23 cellular contexts compared by ENCODE assay signal in genomic region chr14:105627701-105628100, GRCh38.
"Had no signal": no experiment of that assay in that cellular context is flagged by ENCODE, and none has a peak within 500 bp of the region (broad histone marks: within the 10 kb centered on the region; RNA-seq: fewer than 3 reads in every experiment).

No MANE protein-coding gene starts in this region.

- DNase-seq: activated CD4-positive, alpha-beta T cell treated with anti-CD3 and anti-CD28 coated beads for 48 hours; activated CD4-positive, alpha-beta T cell treated with anti-CD3 and anti-CD28 coated beads, Interleukin-2, amount 50 U/mL, for 48 hours; activated CD8-positive, alpha-beta memory T cell treated with anti-CD3 and anti-CD28 coated beads, Interleukin-2, amount 10 ng/mL, durations not matched to agents 7 days and 5 days; activated gamma-delta T cell; activated naive CD4-positive, alpha-beta T cell treated with anti-CD3 and anti-CD28 coated beads for 36 hours; activated T-cell treated with anti-CD3 and anti-CD28 coated beads, Interleukin-2, amount 50 U/mL, for 24 hours; adrenal gland; anterior cingulate cortex; KG1; NCI-H1092; NCI-H2029; NCI-H2107; NCI-H2171 treated with DMSO at 0.1 percent for 48 hours; NCI-H226; NCI-H526; NCI-H774; SHP77 had no signal

- H3K4me1 ChIP-seq: adrenal gland, Peyer's patch, SJSA1 had no signal

- H3K27ac ChIP-seq: adrenal gland, Peyer's patch, RWPE1, SJSA1 had no signal

- H3K4me3 ChIP-seq: adrenal gland, Peyer's patch, SJSA1 had no signal

- H3K4me3 Mint-ChIP-seq: activated CD8-positive, alpha-beta memory T cell treated with anti-CD3 and anti-CD28 coated beads, Interleukin-2, amount 10 ng/mL, durations not matched to agents 7 days and 5 days; activated naive CD4-positive, alpha-beta T cell treated with anti-CD3 and anti-CD28 coated beads for 36 hours; activated naive CD8-positive, alpha-beta T cell; activated T-cell treated with anti-CD3 and anti-CD28 coated beads, Interleukin-2, amount 50 U/mL, for 24 hours; activated T-helper 1 cell treated with anti-CD3 and anti-CD28 coated beads, Interleukin-12 subunit alpha, Interleukin-12 subunit beta, Interleukin-2, Interleukin-4 antibody, amounts not matched to agents 30 ng/mL and 10 ng/mL and 1 ng/mL, durations not matched to agents 14 hours and 24 hours and 36 hours; T-helper 1 cell treated with Interleukin-12 subunit alpha and Interleukin-12 subunit beta and Interleukin-4 antibody, amounts not matched to agents 30 μg/mL and 1 μg/mL, for 36 hours had no signal

- H3K27me3 ChIP-seq: adrenal gland, Peyer's patch, SJSA1 had no signal

- H3K36me3 ChIP-seq: adrenal gland, Peyer's patch, SJSA1 had no signal

- H3K9me3 ChIP-seq: adrenal gland, Peyer's patch, SJSA1 had no signal

- H3K27ac Mint-ChIP-seq: activated CD8-positive, alpha-beta memory T cell treated with anti-CD3 and anti-CD28 coated beads, Interleukin-2, amount 10 ng/mL, durations not matched to agents 7 days and 5 days; activated naive CD4-positive, alpha-beta T cell treated with anti-CD3 and anti-CD28 coated beads for 36 hours; activated naive CD8-positive, alpha-beta T cell; activated T-cell treated with anti-CD3 and anti-CD28 coated beads, Interleukin-2, amount 50 U/mL, for 24 hours; activated T-helper 1 cell treated with anti-CD3 and anti-CD28 coated beads, Interleukin-12 subunit alpha, Interleukin-12 subunit beta, Interleukin-2, Interleukin-4 antibody, amounts not matched to agents 30 ng/mL and 10 ng/mL and 1 ng/mL, durations not matched to agents 14 hours and 24 hours and 36 hours; T-helper 1 cell treated with Interleukin-12 subunit alpha and Interleukin-12 subunit beta and Interleukin-4 antibody, amounts not matched to agents 30 μg/mL and 1 μg/mL, for 36 hours had no signal

- H3K36me3 Mint-ChIP-seq: activated CD8-positive, alpha-beta memory T cell treated with anti-CD3 and anti-CD28 coated beads, Interleukin-2, amount 10 ng/mL, durations not matched to agents 7 days and 5 days had no signal

- H3K27me3 Mint-ChIP-seq: activated CD8-positive, alpha-beta memory T cell treated with anti-CD3 and anti-CD28 coated beads, Interleukin-2, amount 10 ng/mL, durations not matched to agents 7 days and 5 days; activated naive CD8-positive, alpha-beta T cell had no signal

- H3K4me1 Mint-ChIP-seq: activated CD8-positive, alpha-beta memory T cell treated with anti-CD3 and anti-CD28 coated beads, Interleukin-2, amount 10 ng/mL, durations not matched to agents 7 days and 5 days had no signal
